ENCODE assay signal across 27 cellular contexts in genomic region chr5:6518298-6519057, GRCh38.
"Had no signal": no experiment of that assay in that cellular context is flagged by ENCODE, and none has a peak within 500 bp of the region (broad histone marks: within the 10 kb centered on the region; RNA-seq: fewer than 3 reads in every experiment).

No MANE protein-coding gene starts in this region.

- H3K4me1 ChIP-seq: ascending aorta had no signal

- H3K27ac Mint-ChIP-seq: activated CD4-positive, alpha-beta T cell treated with anti-CD3 and anti-CD28 coated beads, Interleukin-2, amount 10 ng/mL, durations not matched to agents 7 days and 5 days; activated CD8-positive, alpha-beta T cell treated with anti-CD3 and anti-CD28 coated beads, Interleukin-2, amount 10 ng/mL, durations not matched to agents 7 days and 5 days; activated naive CD4-positive, alpha-beta T cell treated with anti-CD3 and anti-CD28 coated beads, Interleukin-2, amount 50 U/mL, for 24 hours; activated naive CD8-positive, alpha-beta T cell treated with anti-CD3 and anti-CD28 coated beads, Interleukin-2, amount 10 ng/mL, durations not matched to agents 7 days and 5 days; activated T-cell treated with anti-CD3 and anti-CD28 coated beads, Interleukin-2, amount 50 U/mL, for 24 hours; activated T-helper 2 cell treated with anti-CD3 and anti-CD28 coated beads, Interferon-gamma antibody, Interleukin-2, Interleukin-4, amounts not matched to agents 10 μg/mL and 5 μg/mL and 100 μg/mL, durations not matched to agents 14 hours and 24 hours and 36 hours; T-helper 1 cell treated with Interleukin-12 subunit alpha and Interleukin-12 subunit beta and Interleukin-4 antibody, amounts not matched to agents 30 μg/mL and 1 μg/mL, for 36 hours; T-helper 2 cell treated with Interferon-gamma antibody and Interleukin-4, amounts not matched to agents 5 μg/mL and 100 μg/mL, for 36 hours had no signal

- H3K9ac ChIP-seq: KMS-11 had no signal

- H3K27ac ChIP-seq: ascending aorta, cardiac muscle cell, KMS-11, PC-9, RWPE1 had no signal

- H3K36me3 ChIP-seq: ascending aorta, cardiac muscle cell had no signal

- H3K9me3 Mint-ChIP-seq: activated CD4-positive, alpha-beta T cell treated with anti-CD3 and anti-CD28 coated beads, Interleukin-2, amount 10 ng/mL, durations not matched to agents 7 days and 5 days; activated naive CD4-positive, alpha-beta T cell treated with anti-CD3 and anti-CD28 coated beads, Interleukin-2, amount 50 U/mL, for 24 hours; activated naive CD8-positive, alpha-beta T cell treated with anti-CD3 and anti-CD28 coated beads, Interleukin-2, amount 10 ng/mL, durations not matched to agents 7 days and 5 days; activated T-cell treated with anti-CD3 and anti-CD28 coated beads, Interleukin-2, amount 50 U/mL, for 24 hours; activated T-helper 2 cell treated with anti-CD3 and anti-CD28 coated beads, Interferon-gamma antibody, Interleukin-2, Interleukin-4, amounts not matched to agents 10 μg/mL and 5 μg/mL and 100 μg/mL, durations not matched to agents 14 hours and 24 hours and 36 hours; T-helper 1 cell treated with Interleukin-12 subunit alpha and Interleukin-12 subunit beta and Interleukin-4 antibody, amounts not matched to agents 30 μg/mL and 1 μg/mL, for 36 hours; T-helper 2 cell treated with Interferon-gamma antibody and Interleukin-4, amounts not matched to agents 5 μg/mL and 100 μg/mL, for 36 hours had no signal

- H3K4me1 Mint-ChIP-seq: activated CD4-positive, alpha-beta T cell treated with anti-CD3 and anti-CD28 coated beads, Interleukin-2, amount 10 ng/mL, durations not matched to agents 7 days and 5 days; activated naive CD4-positive, alpha-beta T cell treated with anti-CD3 and anti-CD28 coated beads, Interleukin-2, amount 50 U/mL, for 24 hours; activated naive CD8-positive, alpha-beta T cell treated with anti-CD3 and anti-CD28 coated beads, Interleukin-2, amount 10 ng/mL, durations not matched to agents 7 days and 5 days; central memory CD8-positive, alpha-beta T cell had no signal

- H3K4me3 ChIP-seq: ascending aorta, cardiac muscle cell, PC-9 had no signal

- ATAC-seq: activated CD8-positive, alpha-beta T cell treated with anti-CD3 and anti-CD28 coated beads, Interleukin-2, amount 10 ng/mL, durations not matched to agents 7 days and 5 days; Right ventricle myocardium inferior had no signal

- H2AFZ ChIP-seq: PC-9 had no signal

- H3K4me3 Mint-ChIP-seq: activated CD4-positive, alpha-beta T cell treated with anti-CD3 and anti-CD28 coated beads, Interleukin-2, amount 10 ng/mL, durations not matched to agents 7 days and 5 days; activated CD8-positive, alpha-beta T cell treated with anti-CD3 and anti-CD28 coated beads, Interleukin-2, amount 10 ng/mL, durations not matched to agents 7 days and 5 days; activated naive CD4-positive, alpha-beta T cell treated with anti-CD3 and anti-CD28 coated beads, Interleukin-2, amount 50 U/mL, for 24 hours; activated naive CD8-positive, alpha-beta T cell treated with anti-CD3 and anti-CD28 coated beads, Interleukin-2, amount 10 ng/mL, durations not matched to agents 7 days and 5 days; activated T-cell treated with anti-CD3 and anti-CD28 coated beads, Interleukin-2, amount 50 U/mL, for 24 hours; central memory CD8-positive, alpha-beta T cell; T-helper 1 cell treated with Interleukin-12 subunit alpha and Interleukin-12 subunit beta and Interleukin-4 antibody, amounts not matched to agents 30 μg/mL and 1 μg/mL, for 36 hours; T-helper 2 cell treated with Interferon-gamma antibody and Interleukin-4, amounts not matched to agents 5 μg/mL and 100 μg/mL, for 36 hours had no signal

- FAIRE-seq: RCC 7860, TTC549 had no signal

- H3K36me3 Mint-ChIP-seq: activated naive CD4-positive, alpha-beta T cell treated with anti-CD3 and anti-CD28 coated beads, Interleukin-2, amount 50 U/mL, for 24 hours; activated naive CD8-positive, alpha-beta T cell treated with anti-CD3 and anti-CD28 coated beads, Interleukin-2, amount 10 ng/mL, durations not matched to agents 7 days and 5 days had no signal

- H3K4me2 ChIP-seq: KMS-11, PC-9 had no signal

- H3K9me3 ChIP-seq: ascending aorta had no signal

- H3K27me3 ChIP-seq: ascending aorta, cardiac muscle cell had no signal

- DNase-seq: activated CD4-positive, alpha-beta T cell treated with anti-CD3 and anti-CD28 coated beads, Interleukin-2, amount 10 ng/mL, durations not matched to agents 7 days and 5 days; activated CD4-positive, alpha-beta T cell treated with anti-CD3 and anti-CD28 coated beads, Interleukin-2, amount 50 U/mL, for 48 hours; activated CD8-positive, alpha-beta T cell treated with anti-CD3 and anti-CD28 coated beads, Interleukin-2, amount 10 ng/mL, durations not matched to agents 7 days and 5 days; activated gamma-delta T cell; activated naive CD4-positive, alpha-beta T cell treated with Interleukin-2 at 50 U/mL for 16 hours; activated naive CD8-positive, alpha-beta T cell treated with anti-CD3 and anti-CD28 coated beads, Interleukin-2, amount 10 ng/mL, durations not matched to agents 7 days and 5 days; activated T-cell treated with anti-CD3 and anti-CD28 coated beads, Interleukin-2, amount 50 U/mL, for 24 hours; amygdala; NCI-H1105; NCI-H1417 treated with DMSO at 0.1 percent for 48 hours; NCI-H187 treated with DMSO at 0.1 percent for 48 hours; NCI-H226; NCI-H446 treated with DMSO at 0.1 percent for 48 hours; NK-92 treated with Interleukin-12 subunit alpha and Interleukin-12 subunit beta, amount 100 ng/mL, for 24 hours; PC-9 had no signal
